8 cellular contexts compared by ENCODE assay signal in genomic region chr4:74206088-74206826, GRCh38. TPM values are rescaled to one million over a fixed set of nuclear protein-coding genes. Genes with fewer than 3 reads are reported as not detected.
DNase-seq lines count a peak whose midpoint lies in the region; ATAC-seq and TF ChIP-seq lines count a peak whose summit lies in the region.

No MANE protein-coding gene starts in this region.

- H3K4me3 ChIP-seq in mammary epithelial cell (replicated peaks in 1 of 3; ENCODE audit: insufficient read depth in 1 of 3, low read depth in 2 of 3, low read length in 3 of 3) (no peak overlapping the region), thoracic aorta (peak overlapping the region; percentile 32)

- 43% methylated on average over 3 of the region's 3 CpGs for WGBS in mammary epithelial cell (ENCODE audit: low coverage, missing lambda C conversion rate)

- peak; percentile 27 for ATAC-seq in GM19468 (IDR thresholded peaks at IDR 0.05; ENCODE audit: extremely low read depth, unreplicated experiment)
- peak; percentile 86 for ATAC-seq in HG03469 (IDR thresholded peaks at IDR 0.05; ENCODE audit: unreplicated experiment)
- no peak for ATAC-seq in thoracic aorta (ENCODE audit: insufficient number of reproducible peaks, low FRiP score, low read depth)
- ATAC-seq in foreskin keratinocyte: no peak

- intact Hi-C loops in mammary epithelial cell (cut with micrococcal nuclease): no loop called here

- no peaks in the 10 kb centered on the region for H4K20me1 ChIP-seq in mammary epithelial cell (ENCODE audit: insufficient read depth, low read length)

- TF ChIP-seq CTCF in mammary epithelial cell (conservative IDR thresholded peaks at IDR 0.05 in 1 of 2, IDR thresholded peaks at IDR 0.05 in 1 of 2; ENCODE audit: extremely low read depth in 1 of 2, insufficient read depth in 1 of 2, low read depth in 1 of 2, low read length in 2 of 2): no peak
- TF ChIP-seq CTCF in thoracic aorta (IDR thresholded peaks at IDR 0.05): no peak
- no peak for TF ChIP-seq CTCF in foreskin keratinocyte (conservative IDR thresholded peaks at IDR 0.05)

- no TSS peak for BruUV-seq in mammary epithelial cell (replicated peaks; lab: Mats Ljungman, UMichigan)

- dilution Hi-C loops in mammary epithelial cell (cut with HindIII; ENCODE audit: low sequenced_read_pairs): no loop called here

- DNase-seq in Daoy (ENCODE audit: low read depth) (peak; percentile 30), mammary epithelial cell (no peak), thoracic aorta (ENCODE audit: low spot score) (no peak), foreskin keratinocyte (no peak), SHP77 treated with DMSO at 0.1 percent for 48 hours (lab: John Stamatoyannopoulos, UW) (no peak), putamen (ENCODE audit: low spot score) (no peak)

- H3K4me1 ChIP-seq in mammary epithelial cell (ENCODE audit: insufficient read depth, low read length) (peaks cover 18% of the 10 kb centered on the region), thoracic aorta (ENCODE audit: control insufficient read depth in 1 of 2, low read depth in 2 of 2) (peaks cover 11 to 34% of the 10 kb centered on the region in 2 donors), foreskin keratinocyte (peaks cover 9% of the 10 kb centered on the region)

- no peak overlapping the region for H3K9ac ChIP-seq in mammary epithelial cell (ENCODE audit: insufficient read depth, low read length)

- no peaks in the 10 kb centered on the region for H3K79me2 ChIP-seq in mammary epithelial cell (ENCODE audit: insufficient read depth, low read length)

- peak overlapping the region; percentile 12 for H3K27ac ChIP-seq in mammary epithelial cell (ENCODE audit: insufficient read depth, low read depth, low read length)
- peak overlapping the region; percentile 54 to 56 for H3K27ac ChIP-seq in thoracic aorta
- H3K27ac ChIP-seq in foreskin keratinocyte: no peak overlapping the region

- H3K4me2 ChIP-seq in mammary epithelial cell (ENCODE audit: insufficient read depth, low read depth, low read length): no peak overlapping the region

- CTCF ChIA-PET in mammary epithelial cell (lab: Charles Lee; ENCODE audit: low non-redundant PET): no interaction called here

- in situ Hi-C loops in mammary epithelial cell (cut with MboI; ENCODE audit: low sequenced_read_pairs in 2 of 2): no loop called here

- H3K27me3 ChIP-seq in mammary epithelial cell (ENCODE audit: insufficient read depth, low read length) (no peaks in the 10 kb centered on the region), thoracic aorta (replicated peaks; ENCODE audit: insufficient read depth) (no peaks in the 10 kb centered on the region), foreskin keratinocyte (no peaks in the 10 kb centered on the region)

- peaks cover 7% of the 10 kb centered on the region for H3K36me3 ChIP-seq in mammary epithelial cell (ENCODE audit: insufficient read depth, low read length)
- H3K36me3 ChIP-seq in thoracic aorta: no peaks in the 10 kb centered on the region

- no peaks in the 10 kb centered on the region for H3K9me3 ChIP-seq in mammary epithelial cell (replicated peaks; ENCODE audit: insufficient read depth, low read length)
- H3K9me3 ChIP-seq in thoracic aorta: no peaks in the 10 kb centered on the region

- peak overlapping the region; percentile 13 for H2AFZ ChIP-seq in mammary epithelial cell (ENCODE audit: low read depth, low read length)

RNA-seq across cellular contexts. Expression of gene MTHFD2L, which starts 48.3 kb away (rescaled TPM):
- 7.9 and 16.3 TPM in 2 replicates for total RNA-seq in Daoy (2014; rRNA removed; shearing (Covaris generic))
- total RNA-seq in mammary epithelial cell (10 to 100 TPM; 63.2 to 68.5 TPM), thoracic aorta (10 to 100 TPM in 1 of 2 donors, 1 to 10 TPM in 1; 5.8 to 26.9 TPM), foreskin keratinocyte (6.1 and 15.4 TPM in 2 replicates)
- polyA plus RNA-seq in mammary epithelial cell (11.5 TPM), foreskin keratinocyte (3.5 and 10.8 TPM in 2 replicates)
- 73.2 TPM for polyA minus RNA-seq in mammary epithelial cell

Comparison
In these comparisons a context has a peak if more than half of its experiments do, and no peak if none do; other contexts are left out.
1. ATAC-seq: peak in GM19468 (single experiment) and HG03469 (single experiment); none in thoracic aorta (single experiment) and foreskin keratinocyte (single experiment).